In genomic region chr15:90553248-90553745, GRCh38 we compare ENCODE assay signal across 13 cellular contexts. TPM values are rescaled to one million over a fixed set of nuclear protein-coding genes. Genes with fewer than 3 reads are reported as not detected.
DNase-seq lines count a peak whose midpoint lies in the region; ATAC-seq and TF ChIP-seq lines count a peak whose summit lies in the region.
"Had no signal": no experiment of that assay in that cellular context is flagged by ENCODE, and none has a peak within 500 bp of the region (broad histone marks: within the 10 kb centered on the region; RNA-seq: fewer than 3 reads in every experiment).

No MANE protein-coding gene starts in this region.

- peak overlapping the region in 3 of 4 donors; percentile 4 to 26 (median 23) for H3K4me3 ChIP-seq in esophagus muscularis mucosa
- no peak overlapping the region for H3K4me3 ChIP-seq in naive thymus-derived CD4-positive, alpha-beta T cell (ENCODE audit: low read length)
- H3K4me3 ChIP-seq in aorta (ENCODE audit: low read length in 2 of 2): peak overlapping the region in 1 of 2 donors; percentile 7
- H3K4me3 ChIP-seq: K562 had no signal

- peak; percentile 58 for ATAC-seq in Right ventricle myocardium inferior
- ATAC-seq in naive thymus-derived CD4-positive, alpha-beta T cell: no peak
- ATAC-seq in aorta (ENCODE audit: low FRiP score): peak; percentile 70
- ATAC-seq in HG02840 (IDR thresholded peaks at IDR 0.05; ENCODE audit: low FRiP score, unreplicated experiment): no peak
- ATAC-seq: activated CD4-positive, alpha-beta T cell treated with anti-CD3 and anti-CD28 coated beads for 36 hours; K562 had no signal

- CTCF ChIA-PET in naive thymus-derived CD4-positive, alpha-beta T cell (lab: Charles Lee): no interaction called here

- H3K4me3 Mint-ChIP-seq in naive thymus-derived CD4-positive, alpha-beta T cell: no peak overlapping the region
- H3K4me3 Mint-ChIP-seq: activated CD4-positive, alpha-beta T cell treated with anti-CD3 and anti-CD28 coated beads for 36 hours had no signal

- peak overlapping the region; percentile 71 to 79 (median 74) for H3K27ac ChIP-seq in esophagus muscularis mucosa (replicated peaks in 1 of 4)
- H3K27ac ChIP-seq in naive thymus-derived CD4-positive, alpha-beta T cell (ENCODE audit: low read depth, low read length): no peak overlapping the region
- H3K27ac ChIP-seq in aorta (ENCODE audit: low read depth in 1 of 2, low read length in 2 of 2): peak overlapping the region; percentile 48 to 51
- H3K27ac ChIP-seq: C4-2B had no signal

- H3K4me1 Mint-ChIP-seq in naive thymus-derived CD4-positive, alpha-beta T cell: peaks cover 42 to 80% (median 74%) of the 10 kb centered on the region in 7 donors

- no peak for DNase-seq in Right ventricle myocardium inferior (ENCODE audit: missing footprints)
- no peak for DNase-seq in cardiac septum (ENCODE audit: low spot score)
- no peak for DNase-seq in esophagus muscularis mucosa (ENCODE audit: extremely low spot score)
- DNase-seq in naive thymus-derived CD4-positive, alpha-beta T cell: no peak
- no peak for DNase-seq in aorta
- no peak for DNase-seq in HT-29 (ENCODE audit: low spot score)
- DNase-seq in activated effector memory CD4-positive, alpha-beta T cell treated with Interleukin-2 at 50 U/mL for 16 hours: no peak
- DNase-seq: activated CD4-positive, alpha-beta T cell treated with anti-CD3 and anti-CD28 coated beads for 36 hours; NCI-H82; stimulated activated CD4-positive, alpha-beta T cell treated with anti-CD3 and anti-CD28 coated beads, Interleukin-4, amount 100 ng/mL, for 24 hours had no signal

- TF ChIP-seq POLR2A in esophagus muscularis mucosa (IDR thresholded peaks at IDR 0.05; ENCODE audit: low read depth): no peak

- POLR2A ChIA-PET in naive thymus-derived CD4-positive, alpha-beta T cell (lab: Charles Lee): interaction anchor here (0.8 to 1.5 kb wide), 2 partner anchors 8 to 16 kb away, joined by 3 to 4 read pairs; no protein-coding TSS in a partner anchor

- H3K27me3 ChIP-seq in esophagus muscularis mucosa (no peaks in the 10 kb centered on the region), aorta (ENCODE audit: control insufficient read depth in 1 of 2, insufficient read depth in 2 of 2, low read length in 1 of 2) (no peaks in the 10 kb centered on the region)
- H3K27me3 ChIP-seq in naive thymus-derived CD4-positive, alpha-beta T cell (ENCODE audit: control insufficient read depth in 2 of 2, insufficient read depth in 2 of 2, low read length in 2 of 2): no peaks in the 10 kb centered on the region

- no peak for TF ChIP-seq EP300 in esophagus muscularis mucosa (IDR thresholded peaks at IDR 0.05)

- 28% methylated on average over 7 of the region's 7 CpGs for WGBS in esophagus muscularis mucosa
- WGBS in aorta, 2 donors: 4 to 8% methylated on average over 7 of the region's 7 CpGs

- intact Hi-C loops in Right ventricle myocardium inferior (cut with DNase I) (no loop called here), cardiac septum (cut with DNase I) (no loop called here), esophagus muscularis mucosa (cut with DNase I) (no loop called here), aorta (cut with DNase I) (loop anchor here in 1 of 2 donors (5.0 kb wide), 1 partner anchor 39 kb away; no protein-coding TSS in a partner anchor)
- intact Hi-C loops in naive thymus-derived CD4-positive, alpha-beta T cell (cut with micrococcal nuclease): loop anchor here in 1 of 2 donors (1.0 kb wide), 1 partner anchor 8 kb away; no protein-coding TSS in a partner anchor

- H3K27me3 Mint-ChIP-seq in naive thymus-derived CD4-positive, alpha-beta T cell: no peaks in the 10 kb centered on the region
- H3K27me3 Mint-ChIP-seq: activated CD4-positive, alpha-beta T cell treated with anti-CD3 and anti-CD28 coated beads for 36 hours had no signal

- H3K9me3 ChIP-seq in esophagus muscularis mucosa (no peaks in the 10 kb centered on the region), aorta (ENCODE audit: control insufficient read depth, low read length) (no peaks in the 10 kb centered on the region)
- no peaks in the 10 kb centered on the region for H3K9me3 ChIP-seq in naive thymus-derived CD4-positive, alpha-beta T cell (ENCODE audit: control insufficient read depth in 2 of 3, low read length in 3 of 3)

- H3K27ac Mint-ChIP-seq in naive thymus-derived CD4-positive, alpha-beta T cell: peak overlapping the region in 6 of 9 donors; percentile 14 to 83 (median 36)
- H3K27ac Mint-ChIP-seq: activated CD4-positive, alpha-beta T cell treated with anti-CD3 and anti-CD28 coated beads for 36 hours had no signal

- TF ChIP-seq CTCF in esophagus muscularis mucosa (IDR thresholded peaks at IDR 0.05): no peak

- H3K4me1 ChIP-seq in esophagus muscularis mucosa (peaks cover 66 to 71% (median 68%) of the 10 kb centered on the region in 4 donors), aorta (ENCODE audit: control insufficient read depth in 1 of 2, insufficient read depth in 2 of 2, low read length in 2 of 2) (peaks cover 4 to 11% of the 10 kb centered on the region in 2 donors)
- peaks cover 0 to 45% of the 10 kb centered on the region in 2 donors for H3K4me1 ChIP-seq in naive thymus-derived CD4-positive, alpha-beta T cell (ENCODE audit: control insufficient read depth in 2 of 2, insufficient read depth in 2 of 2, low read length in 2 of 2)

- H3K9me3 Mint-ChIP-seq in naive thymus-derived CD4-positive, alpha-beta T cell: no peaks in the 10 kb centered on the region

- peaks cover 8 to 31% (median 24%) of the 10 kb centered on the region in 5 donors for H3K36me3 Mint-ChIP-seq in naive thymus-derived CD4-positive, alpha-beta T cell

- peaks cover 0 to 8% (median 3%) of the 10 kb centered on the region in 4 donors for H3K36me3 ChIP-seq in esophagus muscularis mucosa
- peaks cover 0 to 30% (median 7%) of the 10 kb centered on the region in 3 experiments for H3K36me3 ChIP-seq in naive thymus-derived CD4-positive, alpha-beta T cell (ENCODE audit: control insufficient read depth in 2 of 3, insufficient read depth in 3 of 3, low read length in 3 of 3)
- no peaks in the 10 kb centered on the region for H3K36me3 ChIP-seq in aorta (ENCODE audit: control insufficient read depth in 1 of 2, insufficient read depth in 2 of 2, low read length in 1 of 2)

RNA-seq across cellular contexts. Expression of gene CRTC3, which starts 23.6 kb away (rescaled TPM):
- total RNA-seq in Right ventricle myocardium inferior (25.8 TPM), cardiac septum (30.4 TPM), esophagus muscularis mucosa (10 to 100 TPM; 46.4 to 66.8 (median 59.8) TPM), aorta (10 to 100 TPM; 60.8 to 82.2 TPM)
- 100 to 1,000 TPM; 104 to 132 (median 109) TPM for total RNA-seq in naive thymus-derived CD4-positive, alpha-beta T cell
- polyA plus RNA-seq in naive thymus-derived CD4-positive, alpha-beta T cell: 10 to 100 TPM; 40.5 to 70.2 TPM
- polyA plus RNA-seq in aorta: 10 to 100 TPM; 12.9 to 27.2 TPM
- total RNA-seq in HT-29 (2014; rRNA removed; shearing (Covaris generic)): 6.5 and 7.3 TPM in 2 replicates

Comparison
In these comparisons a context has a peak if more than half of its experiments do, and no peak if none do; other contexts are left out.
1. ATAC-seq: peak in Right ventricle myocardium inferior (single experiment) and aorta (single experiment); none in naive thymus-derived CD4-positive, alpha-beta T cell (single experiment) and HG02840 (single experiment).